In the genomic region with DNA sequence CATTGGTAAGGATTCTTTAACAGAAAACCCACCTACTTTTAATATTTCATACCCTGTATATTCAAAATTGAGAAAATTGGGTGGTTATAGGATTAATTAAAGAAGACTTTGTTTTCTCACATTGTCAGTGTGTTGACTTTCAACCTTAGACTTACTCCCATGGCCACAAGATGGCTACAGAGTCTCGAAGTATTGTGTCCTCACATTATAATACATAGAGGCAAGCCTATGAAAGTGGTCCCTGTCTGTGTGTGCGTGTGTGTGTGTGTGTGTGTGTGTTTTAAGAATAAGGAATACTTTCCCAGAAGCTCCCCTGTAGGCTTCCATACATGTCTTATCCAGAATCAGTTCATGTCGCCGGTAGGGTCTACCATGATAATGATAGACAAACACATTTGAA, we compare ENCODE assay signal across 28 cellular contexts.
DNase-seq lines count a peak whose midpoint lies in the region; ATAC-seq, FAIRE-seq and TF ChIP-seq lines count a peak whose summit lies in the region.
"Had no signal": no experiment of that assay in that cellular context is flagged by ENCODE, and none has a peak within 500 bp of the region (broad histone marks: within the 10 kb centered on the region; RNA-seq: fewer than 3 reads in every experiment).

No MANE protein-coding gene starts in this region.

- H3K27me3 ChIP-seq in K562 (ENCODE audit: control insufficient read depth in 2 of 2, insufficient read depth in 2 of 2, low read length in 2 of 2) (no peaks in the 10 kb centered on the region), neural progenitor cell (no peaks in the 10 kb centered on the region)
- H3K27me3 ChIP-seq: cardiac muscle cell, MG63, neutrophil, upper lobe of left lung had no signal

- CTCF ChIA-PET in K562 (lab: Yijun Ruan, JAX; ENCODE audit: low intra/inter-chr PET ratio), result interaction anchor here (0.6 kb wide), 1 partner anchor 190 kb away, joined by 5 read pairs; no protein-coding TSS in a partner anchor

- TF ChIP-seq CTCF in K562 (IDR thresholded peaks at IDR 0.05 in 2 of 3, conservative IDR thresholded peaks at IDR 0.05 in 1 of 3; ENCODE audit: insufficient read depth in 2 of 3, low read depth in 1 of 3, low read length in 3 of 3) (peak in 2 of 3 experiments; percentile 3 to 7; a peak in 2 of 6 replicates), neural progenitor cell (IDR thresholded peaks at IDR 0.05) (peak; percentile 12)

- POLR2A ChIA-PET in K562 (lab: Yijun Ruan, JAX), result no interaction called here

- H3K27ac ChIP-seq in K562 (ENCODE audit: extremely low read depth, low read depth, low read length) (no peak overlapping the region), neural progenitor cell (no peak overlapping the region)
- H3K27ac ChIP-seq: cardiac muscle cell, neutrophil, upper lobe of left lung had no signal

- no peak overlapping the region for H3K27ac Mint-ChIP-seq in neural progenitor cell
- H3K27ac Mint-ChIP-seq in effector memory CD8-positive, alpha-beta T cell, result no peak overlapping the region
- H3K27ac Mint-ChIP-seq: activated B cell treated with CpG ODN at 0.5 μM for 24 hours, HFFc6 had no signal

- in situ Hi-C loops in K562 (cut with MboI), result no loop called here

- intact Hi-C loops in K562 (cut with micrococcal nuclease), result loop anchor here (2.0 kb wide), 1 partner anchor 59 kb away; no protein-coding TSS in a partner anchor

- no peaks in the 10 kb centered on the region for H3K27me3 Mint-ChIP-seq in neural progenitor cell (ENCODE audit: insufficient read depth, low read depth)
- H3K27me3 Mint-ChIP-seq in effector memory CD8-positive, alpha-beta T cell, result no peaks in the 10 kb centered on the region
- H3K27me3 Mint-ChIP-seq: activated B cell treated with CpG ODN at 0.5 μM for 24 hours, IgD-negative memory B cell had no signal

- no peak for TF ChIP-seq EP300 in K562 (IDR thresholded peaks at IDR 0.05; ENCODE audit: low read length)

- H3K4me3 Mint-ChIP-seq in neural progenitor cell, result no peak overlapping the region
- no peak overlapping the region for H3K4me3 Mint-ChIP-seq in effector memory CD8-positive, alpha-beta T cell
- H3K4me3 Mint-ChIP-seq: activated B cell treated with CpG ODN at 0.5 μM for 24 hours, HFFc6, IgD-negative memory B cell had no signal

- no peaks in the 10 kb centered on the region for H3K9me3 ChIP-seq in K562 (replicated peaks; ENCODE audit: control insufficient read depth, insufficient read depth, low read depth, low read length)
- no peaks in the 10 kb centered on the region for H3K9me3 ChIP-seq in neural progenitor cell (ENCODE audit: low read depth)
- H3K9me3 ChIP-seq: MG63, neutrophil, upper lobe of left lung had no signal

- H3K36me3 ChIP-seq in K562 (ENCODE audit: control insufficient read depth, insufficient read depth, low read length) (no peaks in the 10 kb centered on the region), neural progenitor cell (no peaks in the 10 kb centered on the region)
- H3K36me3 ChIP-seq: cardiac muscle cell, MG63, neutrophil, upper lobe of left lung had no signal

- no peak for TF ChIP-seq POLR2A in K562 (conservative IDR thresholded peaks at IDR 0.05)

- no peak overlapping the region for H2AFZ ChIP-seq in K562 (ENCODE audit: low read depth, low read length)
- no peak overlapping the region for H2AFZ ChIP-seq in neural progenitor cell (replicated peaks)

- H3K9me1 ChIP-seq in K562 (ENCODE audit: control insufficient read depth, insufficient read depth, low read length), result no peaks in the 10 kb centered on the region

- FAIRE-seq in K562 (lab: Jason Lieb, UNC), result no peak
- FAIRE-seq: A204.1, endothelial cell of umbilical vein, GM12878 had no signal

- H3K79me2 ChIP-seq in K562 (ENCODE audit: control insufficient read depth, insufficient read depth, low read length), result no peaks in the 10 kb centered on the region
- no peaks in the 10 kb centered on the region for H3K79me2 ChIP-seq in neural progenitor cell (ENCODE audit: low read depth)

- H3K9me3 Mint-ChIP-seq in neural progenitor cell, result no peaks in the 10 kb centered on the region
- H3K9me3 Mint-ChIP-seq in effector memory CD8-positive, alpha-beta T cell, result no peaks in the 10 kb centered on the region
- H3K9me3 Mint-ChIP-seq: activated B cell treated with CpG ODN at 0.5 μM for 24 hours; activated naive CD4-positive, alpha-beta T cell treated with anti-CD3 and anti-CD28 coated beads, Interleukin-2, amount 50 U/mL, for 72 hours; HFFc6; IgD-negative memory B cell had no signal

- H3K9ac ChIP-seq in K562 (ENCODE audit: insufficient read depth in 1 of 2, low read depth in 2 of 2, low read length in 2 of 2) (no peak overlapping the region), neural progenitor cell (no peak overlapping the region)

- H3K4me3 ChIP-seq in K562 (no peak overlapping the region), neural progenitor cell (no peak overlapping the region)
- H3K4me3 ChIP-seq: cardiac muscle cell, GM12878, MG63, upper lobe of left lung had no signal

- H3K4me2 ChIP-seq in K562 (ENCODE audit: insufficient read depth, low read length) (no peak overlapping the region), neural progenitor cell (no peak overlapping the region)

- H3K4me1 ChIP-seq in K562 (replicated peaks in 1 of 2; ENCODE audit: control insufficient read depth in 2 of 2, insufficient read depth in 2 of 2, low read length in 2 of 2), result no peaks in the 10 kb centered on the region
- no peaks in the 10 kb centered on the region for H3K4me1 ChIP-seq in neural progenitor cell
- H3K4me1 ChIP-seq: upper lobe of left lung had no signal

- H3F3A ChIP-seq in neural progenitor cell (ENCODE audit: low read depth), result no peaks in the 10 kb centered on the region

- no peak for TF ChIP-seq RAD21 in K562 (CRISPR knock-in tag; conservative IDR thresholded peaks at IDR 0.05 in 1 of 2, IDR thresholded peaks at IDR 0.05 in 1 of 2)

- no peaks in the 10 kb centered on the region for H3K36me3 Mint-ChIP-seq in neural progenitor cell
- H3K36me3 Mint-ChIP-seq in effector memory CD8-positive, alpha-beta T cell (ENCODE audit: insufficient read depth), result peaks cover 3% of the 10 kb centered on the region
- H3K36me3 Mint-ChIP-seq: activated naive CD4-positive, alpha-beta T cell treated with anti-CD3 and anti-CD28 coated beads, Interleukin-2, amount 50 U/mL, for 72 hours had no signal

- ATAC-seq in K562, result 0 out of 3 replicates have a peak, but pooled peaks have one; percentile 53
- no peak for ATAC-seq in HG02623 (IDR thresholded peaks at IDR 0.05; ENCODE audit: unreplicated experiment)
- ATAC-seq in effector memory CD8-positive, alpha-beta T cell (replicated peaks), result no peak
- ATAC-seq in HG03432 (IDR thresholded peaks at IDR 0.05; ENCODE audit: unreplicated experiment), result no peak
- ATAC-seq: activated naive CD4-positive, alpha-beta T cell treated with anti-CD3 and anti-CD28 coated beads, Interleukin-2, amount 50 U/mL, for 72 hours; GM12878 had no signal

- no peaks in the 10 kb centered on the region for H4K20me1 ChIP-seq in K562 (replicated peaks; ENCODE audit: control insufficient read depth, insufficient read depth, low read length)
- H4K20me1 ChIP-seq in neural progenitor cell (ENCODE audit: low read depth), result no peaks in the 10 kb centered on the region

- WGBS in K562 (ENCODE audit: insufficient coverage, low coverage, missing lambda C conversion rate), result 75% methylated on average over 4 of the region's 4 CpGs

- no peaks in the 10 kb centered on the region for H3K4me1 Mint-ChIP-seq in neural progenitor cell
- H3K4me1 Mint-ChIP-seq in effector memory CD8-positive, alpha-beta T cell (ENCODE audit: low read depth in 2 of 2), result no peaks in the 10 kb centered on the region
- H3K4me1 Mint-ChIP-seq: activated B cell treated with CpG ODN at 0.5 μM for 24 hours, IgD-negative memory B cell had no signal

- DNase-seq in DMS53 (lab: John Stamatoyannopoulos, UW) (peak; percentile 27), DMS53 treated with DMSO at 0.1 percent for 48 hours (lab: John Stamatoyannopoulos, UW; ENCODE audit: unreplicated experiment) (no peak), NCI-H2227 (lab: John Stamatoyannopoulos, UW; ENCODE audit: unreplicated experiment) (peak; percentile 25), K562 (ENCODE audit: extremely low read depth in 1 of 4, low spot score in 3 of 4) (no peak), neural progenitor cell (ENCODE audit: low spot score) (peak; percentile 4)
- no peak for DNase-seq in effector memory CD8-positive, alpha-beta T cell
- DNase-seq: activated B cell treated with CpG ODN at 0.5 μM for 24 hours; AML-193; aorta; DMS79 treated with DMSO at 0.1 percent for 48 hours; HFFc6; kidney glomerular epithelial cell; mammary epithelial cell; MG63; NCI-H146; NCI-H2171; stimulated activated CD8-positive, alpha-beta memory T cell treated with anti-CD3 and anti-CD28 coated beads, Interleukin-4, amount 100 ng/mL, for 48 hours; T-helper 9 cell; upper lobe of left lung had no signal

- no TSS peak for BruUV-seq in K562 (replicated peaks; lab: Mats Ljungman, UMichigan)

TF ChIP-seq in K562, 482 proteins besides CTCF, POLR2A, EP300 and RAD21 (continues in another document):
- TF ChIP-seq, protein P1, sequence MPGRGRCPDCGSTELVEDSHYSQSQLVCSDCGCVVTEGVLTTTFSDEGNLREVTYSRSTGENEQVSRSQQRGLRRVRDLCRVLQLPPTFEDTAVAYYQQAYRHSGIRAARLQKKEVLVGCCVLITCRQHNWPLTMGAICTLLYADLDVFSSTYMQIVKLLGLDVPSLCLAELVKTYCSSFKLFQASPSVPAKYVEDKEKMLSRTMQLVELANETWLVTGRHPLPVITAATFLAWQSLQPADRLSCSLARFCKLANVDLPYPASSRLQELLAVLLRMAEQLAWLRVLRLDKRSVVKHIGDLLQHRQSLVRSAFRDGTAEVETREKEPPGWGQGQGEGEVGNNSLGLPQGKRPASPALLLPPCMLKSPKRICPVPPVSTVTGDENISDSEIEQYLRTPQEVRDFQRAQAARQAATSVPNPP (IDR thresholded peaks at IDR 0.05; ENCODE audit: borderline replicate concordance, insufficient read depth, insufficient read length), result no peak
- TF ChIP-seq CBX3 (IDR thresholded peaks at IDR 0.05; ENCODE audit: borderline replicate concordance in 1 of 2, low read length in 2 of 2) (no peak), WHSC1 (IDR thresholded peaks at IDR 0.05; ENCODE audit: low read length) (no peak), GATAD2A (IDR thresholded peaks at IDR 0.05) (no peak), PCBP1 (IDR thresholded peaks at IDR 0.05; ENCODE audit: low read depth, low read length, poor library complexity, severe bottlenecking) (no peak), MIER1 (IDR thresholded peaks at IDR 0.05; ENCODE audit: low read depth) (no peak)
- TF ChIP-seq, protein P2, sequence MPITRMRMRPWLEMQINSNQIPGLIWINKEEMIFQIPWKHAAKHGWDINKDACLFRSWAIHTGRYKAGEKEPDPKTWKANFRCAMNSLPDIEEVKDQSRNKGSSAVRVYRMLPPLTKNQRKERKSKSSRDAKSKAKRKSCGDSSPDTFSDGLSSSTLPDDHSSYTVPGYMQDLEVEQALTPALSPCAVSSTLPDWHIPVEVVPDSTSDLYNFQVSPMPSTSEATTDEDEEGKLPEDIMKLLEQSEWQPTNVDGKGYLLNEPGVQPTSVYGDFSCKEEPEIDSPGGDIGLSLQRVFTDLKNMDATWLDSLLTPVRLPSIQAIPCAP (CRISPR knock-in tag; IDR thresholded peaks at IDR 0.05; ENCODE audit: borderline replicate concordance), result no peak

Comparison
In these comparisons a context has a peak if more than half of its experiments do, and no peak if none do; other contexts are left out.
1. DNase-seq: peak in DMS53 (single experiment), NCI-H2227 (single experiment) and neural progenitor cell (single experiment); none in DMS53 treated with DMSO at 0.1 percent for 48 hours (single experiment), K562 (0 of 4) and effector memory CD8-positive, alpha-beta T cell (0 of 3).